30 cellular contexts compared by ENCODE assay signal in genomic region chr10:104234934-104235333, GRCh38. TPM values are rescaled to one million over a fixed set of nuclear protein-coding genes. Genes with fewer than 3 reads are reported as not detected.
"Had no signal": no experiment of that assay in that cellular context is flagged by ENCODE, and none has a peak within 500 bp of the region (broad histone marks: within the 10 kb centered on the region; RNA-seq: fewer than 3 reads in every experiment).

No MANE protein-coding gene starts in this region.

- H3K4me3 ChIP-seq: left lung, lower lobe of right lung, mucosa of descending colon, ovary, right atrium auricular region, right lobe of liver, smooth muscle cell, tibial nerve, upper lobe of left lung, vagina had no signal

- H3K27ac ChIP-seq: left lung, lower lobe of right lung, ovary, right atrium auricular region, right lobe of liver, tibial nerve, upper lobe of left lung, vagina had no signal

- H3K4me2 ChIP-seq: smooth muscle cell had no signal

- H3K27me3 Mint-ChIP-seq: progenitor cell of endocrine pancreas had no signal

- DNase-seq: hypothalamus; immature natural killer cell; kidney; left colon; left lung; lower lobe of right lung; mammary epithelial cell; mesenchymal stem cell; midbrain; mucosa of descending colon; naive thymus-derived CD4-positive, alpha-beta T cell; ovary; right lobe of liver; stimulated activated CD4-positive, alpha-beta T cell treated with anti-CD3 and anti-CD28 coated beads, Interleukin-1b, Interleukin-23, amount 100 ng/mL, for 48 hours; stimulated activated CD4-positive, alpha-beta T cell treated with anti-CD3 and anti-CD28 coated beads, Interleukin-2, amount 100 ng/mL, for 48 hours; stimulated activated CD4-positive, alpha-beta T cell treated with anti-CD3 and anti-CD28 coated beads, Interleukin-4, amount 100 ng/mL, for 4 hours; stimulated activated CD8-positive, alpha-beta memory T cell treated with anti-CD3 and anti-CD28 coated beads, Interleukin-4, amount 100 ng/mL, for 48 hours; stimulated activated naive CD4-positive, alpha-beta T cell treated with Interleukin-2 at 50 U/mL for 16 hours; stimulated activated naive CD8-positive, alpha-beta T cell treated with anti-CD3 and anti-CD28 coated beads, Interleukin-15, amount 100 ng/mL, for 72 hours; substantia nigra; upper lobe of left lung had no signal

- H3K36me3 ChIP-seq: left lung, lower lobe of right lung, ovary, right atrium auricular region, right lobe of liver, tibial nerve, upper lobe of left lung, vagina had no signal

- H3K27me3 ChIP-seq: ovary, right atrium auricular region, right lobe of liver, tibial nerve, upper lobe of left lung, vagina had no signal

- H3K27ac Mint-ChIP-seq: immature natural killer cell; naive thymus-derived CD4-positive, alpha-beta T cell; natural killer cell treated with Interleukin-12 subunit alpha and Interleukin-12 subunit beta and Interleukin-15 and Interleukin-18, amount 100 ng/mL, for 72 hours; progenitor cell of endocrine pancreas; stimulated activated memory B cell treated with anti-CD40 and anti-IgM and Interleukin-4, amounts not matched to agents 10 μg/mL and 1 μg/mL and 100 μg/mL, for 72 hours; stimulated activated naive CD8-positive, alpha-beta T cell treated with anti-CD3 and anti-CD28 coated beads, Interleukin-15, amount 100 ng/mL, for 72 hours had no signal

- H3K9me3 Mint-ChIP-seq: natural killer cell treated with Interleukin-12 subunit alpha and Interleukin-12 subunit beta and Interleukin-15 and Interleukin-18, amount 100 ng/mL, for 72 hours had no signal

- H3K36me3 Mint-ChIP-seq: immature natural killer cell; stimulated activated memory B cell treated with anti-CD40 and anti-IgM and Interleukin-4, amounts not matched to agents 10 μg/mL and 1 μg/mL and 100 μg/mL, for 72 hours had no signal

- H3K9me3 ChIP-seq: lower lobe of right lung, mucosa of descending colon, ovary, right atrium auricular region, right lobe of liver, vagina had no signal

- H3K4me3 Mint-ChIP-seq: naive thymus-derived CD4-positive, alpha-beta T cell; natural killer cell treated with Interleukin-12 subunit alpha and Interleukin-12 subunit beta and Interleukin-15 and Interleukin-18, amount 100 ng/mL, for 72 hours; stimulated activated memory B cell treated with anti-CD40 and anti-IgM and Interleukin-4, amounts not matched to agents 10 μg/mL and 1 μg/mL and 100 μg/mL, for 72 hours; stimulated activated naive CD8-positive, alpha-beta T cell treated with anti-CD3 and anti-CD28 coated beads, Interleukin-15, amount 100 ng/mL, for 72 hours had no signal

RNA-seq across cellular contexts. Expression of gene CFAP43, which starts 2.8 kb away (rescaled TPM):
- total RNA-seq: myocyte; natural killer cell treated with Interleukin-12 subunit alpha and Interleukin-12 subunit beta and Interleukin-15 and Interleukin-18, amount 100 ng/mL, for 72 hours had no signal

RNA-seq across cellular contexts. Expression of gene GSTO2, which starts 34.0 kb away (rescaled TPM):
- total RNA-seq: myocyte, skeletal muscle tissue had no signal
